ENCODE assay signal across 8 cellular contexts in genomic region chr3:141875374-141875892, GRCh38. TPM values are rescaled to one million over a fixed set of nuclear protein-coding genes. Genes with fewer than 3 reads are reported as not detected.
A peak's percentile ranks its signal among the peaks of the same experiment; 100 is the strongest.
DNase-seq lines count a peak whose midpoint lies in the region; ATAC-seq, FAIRE-seq and TF ChIP-seq lines count a peak whose summit lies in the region.

No MANE protein-coding gene starts in this region.

- peak; percentile 75 for TF ChIP-seq CTCF in A549 (IDR thresholded peaks at IDR 0.05)

- peak overlapping the region; percentile 92 for H3K4me3 ChIP-seq in A549

- no peak for TF ChIP-seq EP300 in A549 (IDR thresholded peaks at IDR 0.05)

- ATAC-seq in A549 (peak; percentile 72 to 92), GM18909 (IDR thresholded peaks at IDR 0.05; ENCODE audit: poor library complexity, unreplicated experiment) (peak; percentile 53), HG03196 (IDR thresholded peaks at IDR 0.05; ENCODE audit: unreplicated experiment) (peak; percentile 49)
- ATAC-seq in activated CD4-positive, CD25-positive, alpha-beta regulatory T cell treated with anti-CD3 and anti-CD28 coated beads, Interleukin-2, amount 50 U/mL, for 24 hours = peak; percentile 61 to 72

- peak overlapping the region; percentile 91 to 95 for H3K27ac ChIP-seq in A549

- POLR2A ChIA-PET in A549 (lab: Yijun Ruan, JAX) = interaction anchor here (0.5 to 1.4 kb wide), 3 partner anchors 19 to 137 kb away, joined by 3 to 15 read pairs (median 4); partner anchors contain the start of gene RNF7

- TF ChIP-seq POLR2A in A549 (IDR thresholded peaks at IDR 0.05; ENCODE audit: low read length) = no peak

- peak; percentile 61 to 67; a peak in 4 of 5 replicates for TF ChIP-seq RAD21 in A549 (conservative IDR thresholded peaks at IDR 0.05 in 1 of 2, IDR thresholded peaks at IDR 0.05 in 1 of 2)

- CTCF ChIA-PET in A549 (lab: Yijun Ruan, JAX) = interaction anchor here (0.6 to 2.9 kb wide), 37 partner anchors 9 to 645 kb away, joined by 3 to 24 read pairs (median 4); partner anchors contain the start of gene RNF7

- WGBS in A549 (ENCODE audit: missing lambda C conversion rate) = 2% methylated on average over 19 of the region's 19 CpGs

- H3K9me3 ChIP-seq in A549 = no peaks in the 10 kb centered on the region

- peaks cover 19% of the 10 kb centered on the region for H3K4me1 ChIP-seq in A549

- peak; percentile 86 to 89 for DNase-seq in A549 (ENCODE audit: low read depth in 1 of 2, low spot score in 1 of 2)
- peak; percentile 50 for DNase-seq in NCI-H345 treated with DMSO at 0.1 percent for 48 hours (lab: John Stamatoyannopoulos, UW; ENCODE audit: unreplicated experiment)
- DNase-seq in central memory CD4-positive, alpha-beta T cell = peak; percentile 74
- DNase-seq in islet precursor cell = peak; percentile 92
- peak; percentile 72 to 79 (median 74) for DNase-seq in stimulated activated CD4-positive, alpha-beta T cell treated with anti-CD3 and anti-CD28 coated beads, Interleukin-12 subunit alpha, Interleukin-12 subunit beta, amount 100 ng/mL, for 48 hours (ENCODE audit: low read depth in 2 of 3, low spot score in 1 of 3)

- H3K4me2 ChIP-seq in A549 = peak overlapping the region; percentile 94

- no peak for FAIRE-seq in A549 (lab: Jason Lieb, UNC)

TF ChIP-seq in A549, 52 proteins besides CTCF, POLR2A, EP300 and RAD21:
- TF ChIP-seq RARB (CRISPR knock-in tag; IDR thresholded peaks at IDR 0.05) = no peak
- peak; percentile 79 for TF ChIP-seq SMC3 (IDR thresholded peaks at IDR 0.05)
- no peak; the same call in 1 of the 2 replicates for TF ChIP-seq PHF8 (IDR thresholded peaks at IDR 0.05; ENCODE audit: borderline replicate concordance, low read depth)
- no peak for TF ChIP-seq EHF (CRISPR knock-in tag; IDR thresholded peaks at IDR 0.05)
- TF ChIP-seq GATA3 (IDR thresholded peaks at IDR 0.05; ENCODE audit: borderline replicate concordance) = no peak
- no peak for TF ChIP-seq KDM1A (IDR thresholded peaks at IDR 0.05; ENCODE audit: low read depth)
- TF ChIP-seq MAZ (IDR thresholded peaks at IDR 0.05; ENCODE audit: borderline replicate concordance, low read depth, low read length) = 0 out of 2 replicates have a peak, but pooled peaks have one; percentile 56
- TF ChIP-seq HOXA7 (CRISPR knock-in tag; IDR thresholded peaks at IDR 0.05) = no peak
- peak; percentile 54; the same call in 1 of the 2 replicates for TF ChIP-seq MAX (IDR thresholded peaks at IDR 0.05)
- no peak; a peak in 1 of 5 replicates for TF ChIP-seq JUN (IDR thresholded peaks at IDR 0.05)
- TF ChIP-seq, protein P1, sequence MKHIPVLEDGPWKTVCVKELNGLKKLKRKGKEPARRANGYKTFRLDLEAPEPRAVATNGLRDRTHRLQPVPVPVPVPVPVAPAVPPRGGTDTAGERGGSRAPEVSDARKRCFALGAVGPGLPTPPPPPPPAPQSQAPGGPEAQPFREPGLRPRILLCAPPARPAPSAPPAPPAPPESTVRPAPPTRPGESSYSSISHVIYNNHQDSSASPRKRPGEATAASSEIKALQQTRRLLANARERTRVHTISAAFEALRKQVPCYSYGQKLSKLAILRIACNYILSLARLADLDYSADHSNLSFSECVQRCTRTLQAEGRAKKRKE (CRISPR knock-in tag; IDR thresholded peaks at IDR 0.05; ENCODE audit: low read depth) = no peak
- TF ChIP-seq ZSCAN20 (CRISPR knock-in tag; IDR thresholded peaks at IDR 0.05) = peak; percentile 51; the same call in 1 of the 2 replicates

RNA-seq across cellular contexts. Expression of gene ATP1B3, which starts 1.0 kb away (rescaled TPM):
- polyA plus RNA-seq in A549 (2011; rRNA removed) (292 and 306 TPM in 2 replicates), A549 (2017; fragmentation: RNase III; extraction: RNeasy Plus Mini Kit Qiagen cat#74134 plus additional on column Dnase treatment) (207 to 230 TPM (median 226 TPM) in 3 replicates)
- 80.0 and 109 TPM in 2 replicates for polyA plus RNA-seq in A549 (2012; cell fraction: cytosol; rRNA removed)
- polyA plus RNA-seq in A549 (2012; cell fraction: nucleus; rRNA removed) = 45.8 and 79.9 TPM in 2 replicates
- 93.5 and 111 TPM in 2 replicates for polyA minus RNA-seq in A549 (2011; rRNA and poly(A)+ RNA removed)

Comparison
In these comparisons a context has a peak if more than half of its experiments do, and no peak if none do; other contexts are left out.
1. Peak in every context shown above with its lines: DNase-seq, ATAC-seq, H3K4me3 ChIP-seq and H3K27ac ChIP-seq.